In genomic region chr16:15880909-15881308, GRCh38 we compare ENCODE assay signal across 16 cellular contexts. TPM values are rescaled to one million over a fixed set of nuclear protein-coding genes. Genes with fewer than 3 reads are reported as not detected.
"Had no signal": no experiment of that assay in that cellular context is flagged by ENCODE, and none has a peak within 500 bp of the region (broad histone marks: within the 10 kb centered on the region; RNA-seq: fewer than 3 reads in every experiment).

No MANE protein-coding gene starts in this region.

- H3K9me3 ChIP-seq: adrenal gland, tibial nerve, uterus had no signal

- H3K9me3 Mint-ChIP-seq: activated CD4-positive, alpha-beta T cell treated with anti-CD3 and anti-CD28 coated beads, Interleukin-2, amount 10 ng/mL, durations not matched to agents 24 days and 14 days; activated naive CD4-positive, alpha-beta T cell treated with anti-CD3 and anti-CD28 coated beads, Interleukin-2, amount 50 U/mL, for 24 hours; nephron; stimulated activated memory B cell treated with anti-CD40 and anti-IgM and Interleukin-4, amounts not matched to agents 10 μg/mL and 1 μg/mL and 100 μg/mL, for 72 hours; T-helper 2 cell treated with Interferon-gamma antibody and Interleukin-4, amounts not matched to agents 5 μg/mL and 100 μg/mL, for 36 hours had no signal

- H3K27me3 ChIP-seq: adrenal gland, cardiac muscle cell, foreskin keratinocyte, tibial nerve, uterus had no signal

- H3K4me1 ChIP-seq: uterus had no signal

- H3K36me3 ChIP-seq: uterus had no signal

- H3K4me3 ChIP-seq: adrenal gland, cardiac muscle cell, tibial nerve, uterus had no signal

- DNase-seq: activated CD4-positive, alpha-beta T cell treated with anti-CD3 and anti-CD28 coated beads, Interleukin-2, amount 10 ng/mL, durations not matched to agents 24 days and 14 days; activated CD4-positive, CD25-positive, alpha-beta regulatory T cell; activated CD8-positive, alpha-beta memory T cell treated with anti-CD3 and anti-CD28 coated beads, Interleukin-2, amount 50 U/mL, for 4 hours; activated CD8-positive, alpha-beta T cell treated with anti-CD3 and anti-CD28 coated beads, Interleukin-2, amount 10 ng/mL, durations not matched to agents 7 days and 5 days; activated effector memory CD4-positive, alpha-beta T cell treated with anti-CD3 and anti-CD28 coated beads, Interleukin-2, amount 50 U/mL, for 16 hours; activated T-cell treated with anti-CD3 and anti-CD28 coated beads, Interleukin-2, amount 50 U/mL, for 48 hours; foreskin keratinocyte; kidney glomerular epithelial cell; uterus had no signal

- H3K27me3 Mint-ChIP-seq: activated CD4-positive, alpha-beta T cell treated with anti-CD3 and anti-CD28 coated beads, Interleukin-2, amount 10 ng/mL, durations not matched to agents 24 days and 14 days; activated naive CD4-positive, alpha-beta T cell treated with anti-CD3 and anti-CD28 coated beads, Interleukin-2, amount 50 U/mL, for 24 hours; stimulated activated memory B cell treated with anti-CD40 and anti-IgM and Interleukin-4, amounts not matched to agents 10 μg/mL and 1 μg/mL and 100 μg/mL, for 72 hours had no signal

- H3K4me3 Mint-ChIP-seq: activated CD4-positive, alpha-beta T cell treated with anti-CD3 and anti-CD28 coated beads, Interleukin-2, amount 10 ng/mL, durations not matched to agents 24 days and 14 days; activated CD8-positive, alpha-beta T cell treated with anti-CD3 and anti-CD28 coated beads, Interleukin-2, amount 10 ng/mL, durations not matched to agents 7 days and 5 days; activated naive CD4-positive, alpha-beta T cell treated with anti-CD3 and anti-CD28 coated beads, Interleukin-2, amount 50 U/mL, for 24 hours; nephron; stimulated activated memory B cell treated with anti-CD40 and anti-IgM and Interleukin-4, amounts not matched to agents 10 μg/mL and 1 μg/mL and 100 μg/mL, for 72 hours; T-helper 2 cell treated with Interferon-gamma antibody and Interleukin-4, amounts not matched to agents 5 μg/mL and 100 μg/mL, for 36 hours had no signal

- H3K27ac Mint-ChIP-seq: activated CD4-positive, alpha-beta T cell treated with anti-CD3 and anti-CD28 coated beads, Interleukin-2, amount 10 ng/mL, durations not matched to agents 24 days and 14 days; activated CD8-positive, alpha-beta T cell treated with anti-CD3 and anti-CD28 coated beads, Interleukin-2, amount 10 ng/mL, durations not matched to agents 7 days and 5 days; nephron; stimulated activated memory B cell treated with anti-CD40 and anti-IgM and Interleukin-4, amounts not matched to agents 10 μg/mL and 1 μg/mL and 100 μg/mL, for 72 hours had no signal

- H3K27ac ChIP-seq: cardiac muscle cell, foreskin keratinocyte, uterus had no signal

- ATAC-seq: activated CD8-positive, alpha-beta T cell treated with anti-CD3 and anti-CD28 coated beads, Interleukin-2, amount 10 ng/mL, durations not matched to agents 7 days and 5 days; foreskin keratinocyte; stimulated activated memory B cell treated with anti-CD40 and anti-IgM and Interleukin-4, amounts not matched to agents 10 μg/mL and 1 μg/mL and 100 μg/mL, for 72 hours had no signal

RNA-seq across cellular contexts. Expression of gene MYH11, which starts 24.1 kb away (rescaled TPM):
- total RNA-seq: activated CD4-positive, alpha-beta T cell treated with anti-CD3 and anti-CD28 coated beads, Interleukin-2, amount 10 ng/mL, durations not matched to agents 24 days and 14 days; activated CD8-positive, alpha-beta T cell treated with anti-CD3 and anti-CD28 coated beads, Interleukin-2, amount 10 ng/mL, durations not matched to agents 7 days and 5 days; foreskin keratinocyte had no signal
- polyA plus RNA-seq: foreskin keratinocyte had no signal
